ENCODE assay signal across 1 cellular context in genomic region chr2:134200024-134200423, GRCh38.
TF ChIP-seq lines count a peak whose summit lies in the region.

No MANE protein-coding gene starts in this region.

TF ChIP-seq in WTC11, 78 proteins besides CTCF, POLR2A, EP300 and RAD21 (continued from another document):
- no peak for TF ChIP-seq TEAD1 (CRISPR knock-in tag; IDR thresholded peaks at IDR 0.05)
- no peak for TF ChIP-seq ZNF219 (CRISPR knock-in tag; IDR thresholded peaks at IDR 0.05; ENCODE audit: borderline replicate concordance)
- no peak for TF ChIP-seq CREB1 (CRISPR knock-in tag; IDR thresholded peaks at IDR 0.05)
- TF ChIP-seq NR3C1 (CRISPR knock-in tag; conservative IDR thresholded peaks at IDR 0.05; ENCODE audit: low read depth) = no peak
- TF ChIP-seq AR (CRISPR knock-in tag; IDR thresholded peaks at IDR 0.05) = no peak
